In the genomic region with DNA sequence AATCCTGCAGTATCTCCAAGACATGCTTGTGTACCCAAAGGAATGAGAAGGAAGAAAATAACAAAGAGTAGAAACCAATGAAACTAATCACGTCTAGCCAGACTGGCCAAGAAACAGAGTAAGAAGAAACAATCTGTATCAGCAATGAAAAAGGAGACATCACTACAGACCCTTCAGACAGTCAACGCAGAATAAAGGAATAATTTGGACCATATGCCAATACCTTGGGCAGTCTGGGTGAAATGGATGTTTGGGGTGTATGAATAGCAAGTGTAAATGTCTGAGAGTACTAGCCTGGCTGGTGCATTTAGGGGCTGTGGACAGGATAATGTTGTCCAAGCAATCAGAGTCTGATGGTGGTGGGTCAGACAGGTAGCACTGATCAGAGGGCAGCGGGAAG, we compare ENCODE assay signal across 30 cellular contexts.
"Had no signal": no experiment of that assay in that cellular context is flagged by ENCODE, and none has a peak within 500 bp of the region (broad histone marks: within the 10 kb centered on the region; RNA-seq: fewer than 3 reads in every experiment).

No MANE protein-coding gene starts in this region.

- FAIRE-seq: colon, endothelial cell of umbilical vein had no signal

- H3K27ac Mint-ChIP-seq: activated CD4-positive, alpha-beta T cell treated with anti-CD3 and anti-CD28 coated beads for 36 hours; activated CD4-positive, alpha-beta T cell treated with anti-CD3 and anti-CD28 coated beads, Interleukin-2, amount 10 ng/mL, durations not matched to agents 7 days and 5 days; activated CD8-positive, alpha-beta T cell treated with anti-CD3 and anti-CD28 coated beads for 36 hours; activated naive CD8-positive, alpha-beta T cell; activated T-helper 17 cell treated with anti-CD3 and anti-CD28 coated beads, Interleukin-2, amount 50 U/mL, for 72 hours; T-helper 17 cell had no signal

- H3K27me3 ChIP-seq: body of pancreas, esophagus squamous epithelium had no signal

- H3K27me3 Mint-ChIP-seq: activated CD4-positive, alpha-beta T cell treated with anti-CD3 and anti-CD28 coated beads for 36 hours; activated CD4-positive, alpha-beta T cell treated with anti-CD3 and anti-CD28 coated beads, Interleukin-2, amount 10 ng/mL, durations not matched to agents 7 days and 5 days; activated CD8-positive, alpha-beta T cell treated with anti-CD3 and anti-CD28 coated beads for 36 hours; activated naive CD8-positive, alpha-beta T cell; activated T-helper 17 cell treated with anti-CD3 and anti-CD28 coated beads, Interleukin-2, amount 50 U/mL, for 72 hours; effector memory CD8-positive, alpha-beta T cell; T-helper 17 cell had no signal

- H3K4me3 ChIP-seq: body of pancreas, esophagus squamous epithelium had no signal

- H3K4me1 ChIP-seq: body of pancreas had no signal

- DNase-seq: activated CD4-positive, alpha-beta T cell treated with anti-CD3 and anti-CD28 coated beads for 36 hours; activated CD4-positive, alpha-beta T cell treated with anti-CD3 and anti-CD28 coated beads, Interleukin-2, amount 10 ng/mL, durations not matched to agents 7 days and 5 days; activated CD4-positive, alpha-beta T cell treated with anti-CD3 and anti-CD28 coated beads, Interleukin-2, amount 50 U/mL, for 48 hours; activated CD4-positive, CD25-positive, alpha-beta regulatory T cell; activated CD4-positive, CD25-positive, alpha-beta regulatory T cell treated with anti-CD3 and anti-CD28 coated beads, Interleukin-2, amount 50 U/mL, for 72 hours; activated CD8-positive, alpha-beta memory T cell treated with anti-CD3 and anti-CD28 coated beads for 24 hours; activated CD8-positive, alpha-beta T cell treated with anti-CD3 and anti-CD28 coated beads for 36 hours; activated effector memory CD4-positive, alpha-beta T cell treated with Interleukin-2 at 50 U/mL for 16 hours; activated gamma-delta T cell treated with Interleukin-2 at 50 U/mL for 16 hours; activated naive CD4-positive, alpha-beta T cell treated with anti-CD3 and anti-CD28 coated beads, Interleukin-2, amount 50 U/mL, for 16 hours; activated naive CD4-positive, alpha-beta T cell treated with Interleukin-2 at 50 U/mL for 16 hours; activated T-cell treated with anti-CD3 and anti-CD28 coated beads, Interleukin-2, amount 50 U/mL, for 4 hours; amniotic stem cell; anterior cingulate cortex; body of pancreas; caudate nucleus; cortex of kidney; dermis blood vessel endothelial cell; effector CD4-positive, alpha-beta T cell; effector memory CD8-positive, alpha-beta T cell; esophagus squamous epithelium; foreskin melanocyte; head of caudate nucleus; T-helper 1 cell; T-helper 17 cell had no signal

- H3K4me3 Mint-ChIP-seq: activated CD4-positive, alpha-beta T cell treated with anti-CD3 and anti-CD28 coated beads for 36 hours; activated CD4-positive, alpha-beta T cell treated with anti-CD3 and anti-CD28 coated beads, Interleukin-2, amount 10 ng/mL, durations not matched to agents 7 days and 5 days; activated CD8-positive, alpha-beta T cell treated with anti-CD3 and anti-CD28 coated beads for 36 hours; activated naive CD8-positive, alpha-beta T cell; activated T-cell treated with anti-CD3 and anti-CD28 coated beads, Interleukin-2, amount 50 U/mL, for 4 hours; activated T-helper 17 cell treated with anti-CD3 and anti-CD28 coated beads, Interleukin-2, amount 50 U/mL, for 72 hours; effector memory CD8-positive, alpha-beta T cell; T-helper 17 cell had no signal

- H3K27ac ChIP-seq: body of pancreas, epithelial cell of prostate, esophagus squamous epithelium had no signal

- H3K9me3 ChIP-seq: body of pancreas had no signal

- H3K4me1 Mint-ChIP-seq: T-helper 17 cell had no signal
